In the genomic region with DNA sequence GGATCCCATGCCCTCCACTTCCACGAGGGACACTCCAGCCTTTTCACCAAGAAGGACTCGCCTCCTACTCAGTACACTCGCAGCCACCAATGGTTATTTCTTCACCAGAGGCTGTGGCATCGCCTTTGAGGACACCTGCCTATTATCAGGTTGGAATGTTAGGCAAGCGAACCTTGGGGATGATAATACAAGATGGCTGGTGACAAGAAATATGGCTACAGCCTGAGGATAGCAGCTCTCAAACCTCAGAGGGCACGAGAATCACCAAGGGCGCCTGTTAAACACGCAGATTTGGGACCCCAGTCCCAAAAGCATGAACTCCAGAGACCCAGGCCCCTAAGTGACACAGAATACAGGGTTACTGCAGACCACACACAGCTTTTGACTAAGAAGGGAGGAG, we compare ENCODE assay signal across 10 cellular contexts. TPM values are rescaled to one million over a fixed set of nuclear protein-coding genes. Genes with fewer than 3 reads are reported as not detected.
DNase-seq lines count a peak whose midpoint lies in the region; ATAC-seq and TF ChIP-seq lines count a peak whose summit lies in the region.
"Had no signal": no experiment of that assay in that cellular context is flagged by ENCODE, and none has a peak within 500 bp of the region (broad histone marks: within the 10 kb centered on the region; RNA-seq: fewer than 3 reads in every experiment).

No MANE protein-coding gene starts in this region.

- H3K27ac Mint-ChIP-seq in activated naive CD8-positive, alpha-beta T cell treated with anti-CD3 and anti-CD28 coated beads for 36 hours: peak overlapping the region; percentile 91

- DNase-seq in right cardiac atrium (no peak), right atrium auricular region (ENCODE audit: low spot score) (no peak), vagina (ENCODE audit: extremely low spot score in 2 of 2) (no peak), GOT3 (lab: John Stamatoyannopoulos, UW) (no peak), NCI-H82 treated with DMSO at 0.1 percent for 48 hours (lab: John Stamatoyannopoulos, UW; ENCODE audit: unreplicated experiment) (no peak)
- no peak for DNase-seq in activated naive CD8-positive, alpha-beta T cell treated with anti-CD3 and anti-CD28 coated beads for 36 hours
- DNase-seq: stimulated activated naive CD4-positive, alpha-beta T cell treated with Interleukin-2 at 50 U/mL for 16 hours; SW 1271 had no signal

- H3K36me3 ChIP-seq in right atrium auricular region (no peaks in the 10 kb centered on the region), muscle layer of duodenum (ENCODE audit: control insufficient read depth in 1 of 2, insufficient read depth in 2 of 2, low read length in 2 of 2) (no peaks in the 10 kb centered on the region), vagina (no peaks in the 10 kb centered on the region)

- peaks cover 16% of the 10 kb centered on the region for H3K36me3 Mint-ChIP-seq in activated naive CD8-positive, alpha-beta T cell treated with anti-CD3 and anti-CD28 coated beads for 36 hours

- no peak overlapping the region for H3K4me3 Mint-ChIP-seq in activated naive CD8-positive, alpha-beta T cell treated with anti-CD3 and anti-CD28 coated beads for 36 hours

- H3K27ac ChIP-seq in right cardiac atrium (ENCODE audit: low read length) (peak overlapping the region; percentile 30), right atrium auricular region (no peak overlapping the region), muscle layer of duodenum (ENCODE audit: low read length) (peak overlapping the region; percentile 10), vagina (peak overlapping the region; percentile 13)

- H3K9me3 Mint-ChIP-seq in activated naive CD8-positive, alpha-beta T cell treated with anti-CD3 and anti-CD28 coated beads for 36 hours: no peaks in the 10 kb centered on the region

- no peaks in the 10 kb centered on the region for H3K27me3 ChIP-seq in right cardiac atrium (ENCODE audit: control insufficient read depth, insufficient read depth)
- H3K27me3 ChIP-seq in right atrium auricular region: no peaks in the 10 kb centered on the region
- no peaks in the 10 kb centered on the region for H3K27me3 ChIP-seq in muscle layer of duodenum (ENCODE audit: low read depth, low read length)
- H3K27me3 ChIP-seq in vagina: no peaks in the 10 kb centered on the region

- no peaks in the 10 kb centered on the region for H3K27me3 Mint-ChIP-seq in activated naive CD8-positive, alpha-beta T cell treated with anti-CD3 and anti-CD28 coated beads for 36 hours

- 76% methylated on average over 8 of the region's 8 CpGs for WGBS in right cardiac atrium

- intact Hi-C loops in right cardiac atrium (cut with DNase I) (no loop called here), vagina (cut with DNase I) (no loop called here)

- H3K4me1 ChIP-seq in right cardiac atrium (ENCODE audit: control insufficient read depth, insufficient read depth, low read length) (peaks cover 29% of the 10 kb centered on the region), right atrium auricular region (peaks cover 0 to 51% of the 10 kb centered on the region in 2 donors), muscle layer of duodenum (ENCODE audit: control insufficient read depth in 1 of 2, insufficient read depth in 2 of 2, low read length in 2 of 2) (peaks cover 10 to 60% of the 10 kb centered on the region in 2 donors), vagina (peaks cover 42% of the 10 kb centered on the region)

- no peak for TF ChIP-seq CTCF in right atrium auricular region (IDR thresholded peaks at IDR 0.05)
- TF ChIP-seq CTCF in vagina (IDR thresholded peaks at IDR 0.05): no peak

- no peak for TF ChIP-seq POLR2A in vagina (IDR thresholded peaks at IDR 0.05)

- ATAC-seq in right cardiac atrium (no peak), HG03095 (IDR thresholded peaks at IDR 0.05; ENCODE audit: unreplicated experiment) (no peak)

- H3K9me3 ChIP-seq in right cardiac atrium (ENCODE audit: control insufficient read depth, low read length) (no peaks in the 10 kb centered on the region), right atrium auricular region (no peaks in the 10 kb centered on the region), muscle layer of duodenum (ENCODE audit: control insufficient read depth in 1 of 2, low read length in 2 of 2) (no peaks in the 10 kb centered on the region), vagina (no peaks in the 10 kb centered on the region)

- H3K4me3 ChIP-seq in right cardiac atrium (ENCODE audit: low read length) (no peak overlapping the region), right atrium auricular region (no peak overlapping the region), muscle layer of duodenum (ENCODE audit: low read depth in 1 of 2, low read length in 2 of 2) (peak overlapping the region; percentile 66 to 77), vagina (no peak overlapping the region)

- H3K4me1 Mint-ChIP-seq in activated naive CD8-positive, alpha-beta T cell treated with anti-CD3 and anti-CD28 coated beads for 36 hours: peaks cover 83% of the 10 kb centered on the region

RNA-seq across cellular contexts. Expression of gene CYTH1, which starts 58.1 kb away (rescaled TPM):
- 10 to 100 TPM; 31.2 to 39.1 (median 36.7) TPM for total RNA-seq in right cardiac atrium
- 22.5 TPM for polyA plus RNA-seq in right cardiac atrium
- total RNA-seq in right atrium auricular region: 10 to 100 TPM; 23.8 to 31.0 TPM
- 10 to 100 TPM; 88.9 to 89.6 TPM for total RNA-seq in activated naive CD8-positive, alpha-beta T cell treated with anti-CD3 and anti-CD28 coated beads for 36 hours
- 62.9 TPM for total RNA-seq in vagina

Comparison
In these comparisons a context has a peak if more than half of its experiments do, and no peak if none do; other contexts are left out.
1. H3K27ac ChIP-seq: peak in right cardiac atrium (single experiment), muscle layer of duodenum (single experiment) and vagina (single experiment); none in right atrium auricular region (0 of 2).
2. H3K4me3 ChIP-seq: peak in muscle layer of duodenum (2 of 2); none in right cardiac atrium (single experiment), right atrium auricular region (0 of 2) and vagina (0 of 2).